In genomic region chrY:17235769-17236168, GRCh38 we compare ENCODE assay signal across 28 cellular contexts.
A peak's percentile ranks its signal among the peaks of the same experiment; 100 is the strongest.
DNase-seq lines count a peak whose midpoint lies in the region; ATAC-seq, FAIRE-seq and TF ChIP-seq lines count a peak whose summit lies in the region.
"Had no signal": no experiment of that assay in that cellular context is flagged by ENCODE, and none has a peak within 500 bp of the region (broad histone marks: within the 10 kb centered on the region; RNA-seq: fewer than 3 reads in every experiment).

No MANE protein-coding gene starts in this region.

- no peaks in the 10 kb centered on the region for H3K36me3 ChIP-seq in HUES64 (ENCODE audit: insufficient read depth, low read length)
- no peaks in the 10 kb centered on the region for H3K36me3 ChIP-seq in H1 (ENCODE audit: control insufficient read depth in 2 of 4, insufficient read depth in 4 of 4, low read length in 3 of 4)
- no peaks in the 10 kb centered on the region for H3K36me3 ChIP-seq in mesendoderm (ENCODE audit: control insufficient read depth, insufficient read depth, low read length)
- H3K36me3 ChIP-seq: BE2C, BLaER1 had no signal

- H4K5ac ChIP-seq in H1 (ENCODE audit: insufficient read length, low read depth, low read length) (no peak overlapping the region), mesendoderm (ENCODE audit: low read length) (no peak overlapping the region)

- H3K27me3 ChIP-seq in HUES64 (ENCODE audit: insufficient read depth, low read length) (no peaks in the 10 kb centered on the region), H1 (replicated peaks in 1 of 4; ENCODE audit: control insufficient read depth in 3 of 4, extremely low read depth in 1 of 4, insufficient read depth in 3 of 4, low read length in 3 of 4) (no peaks in the 10 kb centered on the region), mesendoderm (ENCODE audit: insufficient read depth, low read length, poor library complexity) (no peaks in the 10 kb centered on the region)
- H3K27me3 ChIP-seq: BE2C, BLaER1 had no signal

- no peak for TF ChIP-seq POLR2A in H1 (IDR thresholded peaks at IDR 0.05; ENCODE audit: control extremely low read depth in 1 of 2, low read depth in 2 of 2, low read length in 2 of 2)

- no peak overlapping the region for H2BK15ac ChIP-seq in H1 (ENCODE audit: low read length)
- no peak overlapping the region for H2BK15ac ChIP-seq in mesendoderm (replicated peaks; ENCODE audit: low read depth)

- H3K9me3 ChIP-seq in HUES64 (ENCODE audit: insufficient read depth, low read depth, low read length) (no peaks in the 10 kb centered on the region), H1 (ENCODE audit: insufficient read depth in 2 of 2, low read depth in 1 of 2, low read length in 1 of 2) (no peaks in the 10 kb centered on the region)
- H3K9me3 ChIP-seq: BE2C, BLaER1 had no signal

- no peak overlapping the region for H4K8ac ChIP-seq in H1 (ENCODE audit: extremely low read depth, insufficient read depth, low read length)
- no peak overlapping the region for H4K8ac ChIP-seq in mesendoderm (ENCODE audit: low read depth, low read length)

- H3K4me1 ChIP-seq in HUES64 (ENCODE audit: insufficient read depth, low read length) (peaks cover 41% of the 10 kb centered on the region), H1 (replicated peaks in 1 of 4; ENCODE audit: control insufficient read depth in 3 of 4, insufficient read depth in 4 of 4, low read length in 3 of 4) (peaks cover 0 to 5% (median 0%) of the 10 kb centered on the region in 4 experiments; a peak in 2 of 7 replicates), mesendoderm (ENCODE audit: control insufficient read depth, low read depth, low read length) (no peaks in the 10 kb centered on the region)
- H3K4me1 ChIP-seq: BE2C, BLaER1 had no signal

- H3K23ac ChIP-seq in H1 (ENCODE audit: insufficient read length) (no peak overlapping the region), mesendoderm (ENCODE audit: low read length) (no peak overlapping the region)

- H2AK5ac ChIP-seq in H1 (ENCODE audit: low read depth, low read length) (no peak overlapping the region), mesendoderm (ENCODE audit: low read length) (no peak overlapping the region)

- no peak overlapping the region for H2AFZ ChIP-seq in H1 (ENCODE audit: low read length)

- FAIRE-seq in H1 (lab: Jason Lieb, UNC): no peak
- FAIRE-seq: A204.1, GM12878, GM12892, GM18507 had no signal

- H4K91ac ChIP-seq in H1 (replicated peaks; ENCODE audit: insufficient read length, low read length): no peak overlapping the region

- POLR2A ChIA-PET in H1 (lab: Charles Lee; ENCODE audit: partially characterized antibody): no interaction called here

- H3K18ac ChIP-seq in H1 (ENCODE audit: extremely low read depth, low read length): no peak overlapping the region
- no peak overlapping the region for H3K18ac ChIP-seq in mesendoderm (ENCODE audit: low read length)

- 75% methylated on average over 2 of the region's 2 CpGs for WGBS in HUES64
- 47% methylated on average over 2 of the region's 2 CpGs; no CpG with 5 or more reads in 1 of the 2 experiments for WGBS in H1 (ENCODE audit: extremely low coverage in 1 of 2, insufficient coverage in 1 of 2, insufficient read length in 1 of 2, insufficient replicate concordance in 2 of 2, low coverage in 1 of 2, low lambda C conversion rate in 2 of 2, missing lambda C conversion rate in 1 of 2), 2 experiments
- no CpG with 5 or more reads among the region's 2 CpGs for WGBS in mesendoderm (ENCODE audit: extremely low coverage, insufficient coverage, low lambda C conversion rate)

- ATAC-seq in GM18520 (IDR thresholded peaks at IDR 0.05; ENCODE audit: unreplicated experiment) (no peak), GM18870 (IDR thresholded peaks at IDR 0.05; ENCODE audit: unreplicated experiment) (no peak)
- ATAC-seq: GM12878 had no signal

- TF ChIP-seq RAD21 in H1 (IDR thresholded peaks at IDR 0.05 in 1 of 2, conservative IDR thresholded peaks at IDR 0.05 in 1 of 2; ENCODE audit: low read depth in 2 of 2, low read length in 2 of 2): no peak

- H2BK12ac ChIP-seq in H1 (ENCODE audit: low read depth, low read length): no peak overlapping the region

- H3K27ac ChIP-seq in HUES64 (ENCODE audit: low read depth, low read length) (peak overlapping the region; percentile 98; the same call in 1 of the 2 replicates), H1 (ENCODE audit: low read depth, low read length) (no peak overlapping the region), mesendoderm (ENCODE audit: low read depth, low read length) (no peak overlapping the region)
- H3K27ac ChIP-seq: BLaER1 had no signal

- no peak overlapping the region for H3K14ac ChIP-seq in H1 (ENCODE audit: insufficient read length)

- H3K9ac ChIP-seq in HUES64 (ENCODE audit: low read depth, low read length) (no peak overlapping the region), H1 (replicated peaks in 1 of 4; ENCODE audit: extremely low read depth in 1 of 4, low read depth in 3 of 4, low read length in 3 of 4) (no peak overlapping the region), mesendoderm (ENCODE audit: low read length) (no peak overlapping the region)
- H3K9ac ChIP-seq: BLaER1 had no signal

- no peak for TF ChIP-seq CTCF in H1 (IDR thresholded peaks at IDR 0.05; ENCODE audit: control extremely low read depth in 1 of 3, insufficient read depth in 1 of 3, low read depth in 1 of 3, low read length in 3 of 3)

- no peaks in the 10 kb centered on the region for H4K20me1 ChIP-seq in H1 (replicated peaks in 1 of 2; ENCODE audit: control insufficient read depth in 1 of 2, insufficient read depth in 2 of 2, low read length in 2 of 2)
- H4K20me1 ChIP-seq: BLaER1 had no signal

- H3K56ac ChIP-seq in H1 (replicated peaks; ENCODE audit: insufficient read length, low read depth, low read length): no peak overlapping the region
- H3K56ac ChIP-seq in mesendoderm (ENCODE audit: low read length): no peak overlapping the region

- no peak for TF ChIP-seq EP300 in H1 (IDR thresholded peaks at IDR 0.05; ENCODE audit: borderline replicate concordance in 1 of 2, low read depth in 2 of 2, low read length in 2 of 2)

- DNase-seq in H1 (ENCODE audit: low read depth in 1 of 2, low spot score in 2 of 2) (no peak), iPS DF 19.7 (ENCODE audit: low read depth, low spot score) (peak; percentile 5), mesendoderm (peak; percentile 60), mesenteric fat pad (ENCODE audit: low spot score) (no peak), SW 1271 (lab: John Stamatoyannopoulos, UW) (no peak)
- DNase-seq: 8988T; ACHN; BE2C; C1 segment of cervical spinal cord; CD4-positive, alpha-beta memory T cell; CD4-positive, CD25-positive, alpha-beta regulatory T cell; CD8-positive, alpha-beta memory T cell; COR-L47; DMS 273 treated with DMSO at 0.1 percent for 48 hours; DMS153; DMS53; DMS79; DND-41; EL; GDM1 had no signal

- CTCF ChIA-PET in H1 (lab: Charles Lee; ENCODE audit: partially characterized antibody): no interaction called here

- no peaks in the 10 kb centered on the region for H3K23me2 ChIP-seq in H1 (ENCODE audit: low read depth, low read length)

- H2BK120ac ChIP-seq in H1 (replicated peaks; ENCODE audit: low read depth, low read length) (no peak overlapping the region), mesendoderm (ENCODE audit: low read depth, low read length) (no peak overlapping the region)

- H3K4me3 ChIP-seq in HUES64 (ENCODE audit: low read length) (no peak overlapping the region), H1 (ENCODE audit: extremely low read depth in 1 of 4, insufficient read depth in 2 of 4, low read depth in 3 of 4, low read length in 4 of 4) (no peak overlapping the region), mesendoderm (ENCODE audit: low read length) (no peak overlapping the region)
- H3K4me3 ChIP-seq: BLaER1, GM12878 had no signal

- H3K79me2 ChIP-seq in H1 (ENCODE audit: control insufficient read depth in 1 of 2, insufficient read depth in 2 of 2, low read length in 2 of 2): no peaks in the 10 kb centered on the region
- H3K79me2 ChIP-seq in mesendoderm (ENCODE audit: control insufficient read depth, insufficient read depth, low read length): no peaks in the 10 kb centered on the region

- H2BK5ac ChIP-seq in H1 (ENCODE audit: low read depth, low read length) (peak overlapping the region; percentile 85; the same call in 1 of the 2 replicates), mesendoderm (ENCODE audit: low read length) (no peak overlapping the region)

- H2BK20ac ChIP-seq in H1 (ENCODE audit: low read length): no peak overlapping the region

- no peak overlapping the region for H3K4me2 ChIP-seq in H1 (ENCODE audit: insufficient read depth in 1 of 2, low read depth in 2 of 2, low read length in 2 of 2)
- no peak overlapping the region for H3K4me2 ChIP-seq in mesendoderm (ENCODE audit: low read length)
- H3K4me2 ChIP-seq: BLaER1 had no signal

- H3K79me1 ChIP-seq in H1 (ENCODE audit: low read depth, low read length) (no peaks in the 10 kb centered on the region), mesendoderm (ENCODE audit: low read length) (no peaks in the 10 kb centered on the region)

- H3K4ac ChIP-seq in H1 (replicated peaks; ENCODE audit: insufficient read length, low read depth, low read length) (no peak overlapping the region), mesendoderm (ENCODE audit: low read depth, low read length) (no peak overlapping the region)

TF ChIP-seq in H1, 55 proteins besides CTCF, POLR2A, EP300 and RAD21 (continues in another document):
- TF ChIP-seq USF2 (IDR thresholded peaks at IDR 0.05; ENCODE audit: low read length): no peak
- no peak for TF ChIP-seq TCF12 (IDR thresholded peaks at IDR 0.05; ENCODE audit: low read depth, low read length)
- TF ChIP-seq BCL11A (IDR thresholded peaks at IDR 0.05; ENCODE audit: low read depth in 2 of 2, low read length in 2 of 2): no peak
- no peak for TF ChIP-seq JUND (IDR thresholded peaks at IDR 0.05; ENCODE audit: low read length)
- TF ChIP-seq HDAC2 (IDR thresholded peaks at IDR 0.05; ENCODE audit: borderline replicate concordance in 1 of 2, low read depth in 2 of 2, low read length in 2 of 2): no peak
- TF ChIP-seq MAX (IDR thresholded peaks at IDR 0.05): no peak
- TF ChIP-seq EZH2 (IDR thresholded peaks at IDR 0.05; ENCODE audit: low read depth, low read length, severe bottlenecking): no peak
- TF ChIP-seq SIX5 (IDR thresholded peaks at IDR 0.05; ENCODE audit: low read depth, low read length): no peak
- TF ChIP-seq ZNF274 (IDR thresholded peaks at IDR 0.05; ENCODE audit: borderline replicate concordance, extremely low read depth, low read length): no peak
- TF ChIP-seq RBBP5 (IDR thresholded peaks at IDR 0.05; ENCODE audit: borderline replicate concordance, low read depth, low read length): no peak

Comparison
In these comparisons a context has a peak if more than half of its experiments do, and no peak if none do; other contexts are left out.
1. DNase-seq: peak in iPS DF 19.7 (single experiment) and mesendoderm (single experiment); none in H1 (0 of 2), mesenteric fat pad (single experiment) and SW 1271 (0 of 2).